Comparison of ENCODE assay signal across 13 cellular contexts in the genomic region with DNA sequence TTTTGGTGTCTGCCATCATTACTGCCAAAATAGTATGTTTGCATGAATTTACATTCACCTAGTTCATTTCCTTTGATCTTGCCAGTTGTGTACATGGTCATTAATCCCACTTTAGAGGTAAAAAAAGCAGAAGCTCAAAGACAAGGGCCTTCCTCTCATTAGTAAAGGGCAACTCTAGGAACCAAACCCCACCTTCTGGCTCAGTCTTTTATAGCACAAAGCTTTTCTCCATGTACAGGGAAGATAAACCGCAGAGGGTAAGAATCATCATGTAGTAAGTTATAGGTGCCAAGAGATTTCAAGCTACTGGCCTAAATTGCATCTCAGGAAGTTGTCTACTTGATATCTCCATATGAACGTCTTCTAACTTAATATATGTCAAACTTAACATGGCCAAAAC. TPM values are rescaled to one million over a fixed set of nuclear protein-coding genes. Genes with fewer than 3 reads are reported as not detected.
A peak's percentile ranks its signal among the peaks of the same experiment; 100 is the strongest.
DNase-seq lines count a peak whose midpoint lies in the region; ATAC-seq and TF ChIP-seq lines count a peak whose summit lies in the region.
"Had no signal": no experiment of that assay in that cellular context is flagged by ENCODE, and none has a peak within 500 bp of the region (broad histone marks: within the 10 kb centered on the region; RNA-seq: fewer than 3 reads in every experiment).

No MANE protein-coding gene starts in this region.

- H3K4me3 ChIP-seq in GM06990 (replicated peaks; ENCODE audit: low read depth, low read length) (no peak overlapping the region), WERI-Rb-1 (ENCODE audit: low read depth, low read length) (no peak overlapping the region), MM.1S (ENCODE audit: low read length) (no peak overlapping the region)

- no peak overlapping the region for H3K27ac ChIP-seq in WERI-Rb-1
- H3K27ac ChIP-seq in MM.1S (ENCODE audit: low read length): no peak overlapping the region

- no peaks in the 10 kb centered on the region for H3K27me3 ChIP-seq in GM06990 (replicated peaks; ENCODE audit: control insufficient read depth, insufficient read depth, low read length)
- no peaks in the 10 kb centered on the region for H3K27me3 ChIP-seq in WERI-Rb-1 (ENCODE audit: insufficient read depth, low read depth, severe bottlenecking)
- H3K27me3 ChIP-seq in MM.1S (replicated peaks; ENCODE audit: insufficient read depth, low read length): no peaks in the 10 kb centered on the region

- H3K4me1 ChIP-seq in MM.1S (ENCODE audit: low read length): 0 out of 2 replicates have a peak, but pooled peaks cover 4% of the 10 kb centered on the region

- H4K20me1 ChIP-seq in MM.1S (ENCODE audit: insufficient read depth, low read length): no peaks in the 10 kb centered on the region

- H3K9me3 ChIP-seq in WERI-Rb-1 (ENCODE audit: severe bottlenecking): no peaks in the 10 kb centered on the region
- no peaks in the 10 kb centered on the region for H3K9me3 ChIP-seq in MM.1S (replicated peaks; ENCODE audit: insufficient read depth, low read length)

- no peaks in the 10 kb centered on the region for H3K9me2 ChIP-seq in MM.1S (replicated peaks; ENCODE audit: insufficient read depth, low read length)

- TF ChIP-seq CTCF in GM06990 (IDR thresholded peaks at IDR 0.05; ENCODE audit: insufficient read depth, low read length, poor library complexity, severe bottlenecking) (peak; percentile 42), WERI-Rb-1 (IDR thresholded peaks at IDR 0.05; ENCODE audit: low read depth, low read length) (peak; percentile 28; the same call in 1 of the 2 replicates), MM.1S (IDR thresholded peaks at IDR 0.05; ENCODE audit: low read length) (no peak)

- ATAC-seq in GM21360 (IDR thresholded peaks at IDR 0.05; ENCODE audit: unreplicated experiment): no peak
- ATAC-seq: HCT116; stimulated activated effector memory CD8-positive, alpha-beta T cell treated with anti-CD3 and anti-CD28 coated beads, Interleukin-12 subunit alpha, Interleukin-12 subunit beta, amount 100 ng/mL, for 72 hours had no signal

- no peaks in the 10 kb centered on the region for H3F3A ChIP-seq in MM.1S (ENCODE audit: insufficient read depth, low read length)

- H3K36me3 ChIP-seq in GM06990 (ENCODE audit: control insufficient read depth, insufficient read depth, low read length): no peaks in the 10 kb centered on the region; the same call in 1 of the 2 replicates
- peaks cover 6% of the 10 kb centered on the region for H3K36me3 ChIP-seq in WERI-Rb-1
- no peaks in the 10 kb centered on the region for H3K36me3 ChIP-seq in MM.1S (replicated peaks; ENCODE audit: insufficient read depth, low read length)

- no peak overlapping the region for H3K4me2 ChIP-seq in MM.1S (ENCODE audit: low read depth, low read length)

- H3K9ac ChIP-seq in MM.1S (ENCODE audit: low read length): no peak overlapping the region

- no peak overlapping the region for H2AFZ ChIP-seq in MM.1S (ENCODE audit: low read length)

- DNase-seq in GM06990 (ENCODE audit: extremely low read depth, insufficient read length): no peak
- DNase-seq in Kasumi-1 (lab: John Stamatoyannopoulos, UW): peak; percentile 82 to 88
- no peak for DNase-seq in WERI-Rb-1
- DNase-seq in myocyte (ENCODE audit: low read depth): peak; percentile 27
- DNase-seq in middle frontal gyrus (ENCODE audit: extremely low spot score, low spot score): no peak
- no peak for DNase-seq in MM.1S
- DNase-seq: DMS79; hypothalamus; NCI-H1436 treated with DMSO at 0.1 percent for 48 hours; stimulated activated CD4-positive, alpha-beta T cell treated with anti-CD3 and anti-CD28 coated beads, Interleukin-15, amount 100 ng/mL, for 24 hours had no signal

- H3K79me2 ChIP-seq in MM.1S (ENCODE audit: low read length): no peaks in the 10 kb centered on the region

RNA-seq across cellular contexts. Expression of a gene that starts 19.3 kb away (rescaled TPM):
- 127 and 141 TPM in 2 replicates for total RNA-seq in myocyte
- polyA plus RNA-seq in myocyte (2012): 90.8 TPM

RNA-seq across cellular contexts. Expression of a gene that starts 20.4 kb away (rescaled TPM):
- total RNA-seq in myocyte: 24.8 and 30.2 TPM in 2 replicates
- polyA plus RNA-seq in myocyte (2012): 9.9 TPM

RNA-seq across cellular contexts. Expression of a gene that starts 36.2 kb away (rescaled TPM):
- 0.26 TPM in 1 of 2 replicates, not detected in the other for total RNA-seq in myocyte
- not detected for polyA plus RNA-seq in myocyte (2012)

RNA-seq across cellular contexts. Expression of a gene that starts 58.8 kb away (rescaled TPM):
- 0.94 TPM in 1 of 2 replicates, not detected in the other for total RNA-seq in myocyte
- polyA plus RNA-seq in myocyte (2012): 0.05 TPM

Comparison
In these comparisons a context has a peak if more than half of its experiments do, and no peak if none do; other contexts are left out.
1. DNase-seq: peak in Kasumi-1 (2 of 2) and myocyte (single experiment); none in GM06990 (single experiment), WERI-Rb-1 (single experiment), middle frontal gyrus (single experiment) and MM.1S (single experiment).